In the genomic region with DNA sequence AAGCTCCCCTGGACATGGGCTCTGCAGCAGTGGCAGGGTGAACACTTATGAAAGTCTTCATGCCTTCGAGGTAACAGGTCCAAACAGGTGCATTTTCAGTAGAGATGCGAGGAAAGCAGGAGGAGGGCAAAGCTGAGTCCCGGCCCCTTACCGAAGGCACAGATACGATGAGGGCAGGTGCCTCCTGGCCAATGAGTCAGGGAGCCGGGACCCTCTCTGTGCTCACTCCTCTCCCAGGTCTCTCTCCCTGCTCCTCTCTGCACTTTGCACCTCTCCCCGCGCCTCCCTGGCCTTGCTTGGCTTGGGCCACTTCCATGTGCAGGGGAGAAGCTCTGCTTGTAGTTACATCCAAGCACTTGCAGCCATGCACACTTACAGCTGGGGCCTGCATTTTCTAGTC, we compare ENCODE assay signal across 20 cellular contexts.
DNase-seq lines count a peak whose midpoint lies in the region; ATAC-seq and TF ChIP-seq lines count a peak whose summit lies in the region.
"Had no signal": no experiment of that assay in that cellular context is flagged by ENCODE, and none has a peak within 500 bp of the region (broad histone marks: within the 10 kb centered on the region; RNA-seq: fewer than 3 reads in every experiment).

No MANE protein-coding gene starts in this region.

- peaks cover 3% of the 10 kb centered on the region for H3K4me1 Mint-ChIP-seq in activated naive CD8-positive, alpha-beta T cell treated with anti-CD3 and anti-CD28 coated beads, Interleukin-2, amount 10 ng/mL, durations not matched to agents 7 days and 5 days
- peaks cover 2% of the 10 kb centered on the region for H3K4me1 Mint-ChIP-seq in activated naive CD8-positive, alpha-beta T cell treated with anti-CD3 and anti-CD28 coated beads for 36 hours
- peaks cover 37% of the 10 kb centered on the region for H3K4me1 Mint-ChIP-seq in chondrocyte (ENCODE audit: low read depth)
- H3K4me1 Mint-ChIP-seq: IgD-negative memory B cell had no signal

- POLR2A ChIA-PET in activated naive CD8-positive, alpha-beta T cell treated with anti-CD3 and anti-CD28 coated beads, Interleukin-2, amount 10 ng/mL, durations not matched to agents 7 days and 5 days (lab: Charles Lee) = no interaction called here

- H3K27me3 ChIP-seq in gastroesophageal sphincter = no peaks in the 10 kb centered on the region
- H3K27me3 ChIP-seq in tibial artery = no peaks in the 10 kb centered on the region
- H3K27me3 ChIP-seq: BLaER1 had no signal

- TF ChIP-seq CTCF in chondrocyte (IDR thresholded peaks at IDR 0.05) (no peak), gastroesophageal sphincter (IDR thresholded peaks at IDR 0.05) (no peak), tibial artery (IDR thresholded peaks at IDR 0.05) (no peak)

- peaks cover 0 to 37% of the 10 kb centered on the region in 2 donors for H3K36me3 ChIP-seq in gastroesophageal sphincter
- peaks cover 22 to 38% (median 37%) of the 10 kb centered on the region in 3 donors for H3K36me3 ChIP-seq in tibial artery

- intact Hi-C loops in tibial artery (cut with DNase I; ENCODE audit: low total_unique reads) (loop anchor here (10.0 kb wide), 1 partner anchor 171 kb away; no protein-coding TSS in a partner anchor), posterior cingulate gyrus (cut with DNase I) (no loop called here)

- peaks cover 0 to 53% (median 34%) of the 10 kb centered on the region in 3 donors for H3K4me1 ChIP-seq in gastroesophageal sphincter
- peaks cover 0 to 66% (median 38%) of the 10 kb centered on the region in 4 donors for H3K4me1 ChIP-seq in tibial artery

- no peak for TF ChIP-seq EP300 in gastroesophageal sphincter (IDR thresholded peaks at IDR 0.05)

- H3K27ac ChIP-seq in gastroesophageal sphincter (peak overlapping the region in 3 of 4 donors; percentile 80 to 95 (median 85)), tibial artery (peak overlapping the region; percentile 78 to 81), substantia nigra (ENCODE audit: low read depth, low read length, poor library complexity, severe bottlenecking) (no peak overlapping the region)
- H3K27ac ChIP-seq: BLaER1, HL-60 had no signal

- H3K4me3 Mint-ChIP-seq in activated naive CD8-positive, alpha-beta T cell treated with anti-CD3 and anti-CD28 coated beads, Interleukin-2, amount 10 ng/mL, durations not matched to agents 7 days and 5 days = no peak overlapping the region
- H3K4me3 Mint-ChIP-seq in activated naive CD8-positive, alpha-beta T cell treated with anti-CD3 and anti-CD28 coated beads for 36 hours = no peak overlapping the region
- H3K4me3 Mint-ChIP-seq in chondrocyte (ENCODE audit: unreplicated experiment) = no peak overlapping the region
- H3K4me3 Mint-ChIP-seq: CD14-positive monocyte; CD4-positive, alpha-beta memory T cell; GM23338; HFFc6; IgD-negative memory B cell had no signal

- peak overlapping the region; percentile 38 for H3K27ac Mint-ChIP-seq in activated naive CD8-positive, alpha-beta T cell treated with anti-CD3 and anti-CD28 coated beads, Interleukin-2, amount 10 ng/mL, durations not matched to agents 7 days and 5 days
- no peak overlapping the region for H3K27ac Mint-ChIP-seq in activated naive CD8-positive, alpha-beta T cell treated with anti-CD3 and anti-CD28 coated beads for 36 hours
- H3K27ac Mint-ChIP-seq in chondrocyte (ENCODE audit: unreplicated experiment) = no peak overlapping the region
- H3K27ac Mint-ChIP-seq: CD14-positive monocyte; CD4-positive, alpha-beta memory T cell; GM23338; HFFc6; IgD-negative memory B cell had no signal

- no peak for DNase-seq in activated naive CD8-positive, alpha-beta T cell treated with anti-CD3 and anti-CD28 coated beads, Interleukin-2, amount 10 ng/mL, durations not matched to agents 7 days and 5 days
- DNase-seq in activated naive CD8-positive, alpha-beta T cell treated with anti-CD3 and anti-CD28 coated beads for 36 hours = no peak
- peak; percentile 72 for DNase-seq in chondrocyte (ENCODE audit: low spot score)
- DNase-seq in tibial artery = peak in 1 of 2 donors; percentile 64
- DNase-seq in substantia nigra (lab: John Stamatoyannopoulos, UW) = no peak
- no peak for DNase-seq in posterior cingulate gyrus
- DNase-seq: 8988T; Calu3; CD4-positive, alpha-beta memory T cell; DMS79 treated with DMSO at 0.1 percent for 48 hours; HFFc6 had no signal

- no peaks in the 10 kb centered on the region for H3K9me3 ChIP-seq in gastroesophageal sphincter
- no peaks in the 10 kb centered on the region for H3K9me3 ChIP-seq in tibial artery
- H3K9me3 ChIP-seq: BLaER1 had no signal

- H3K36me3 Mint-ChIP-seq in activated naive CD8-positive, alpha-beta T cell treated with anti-CD3 and anti-CD28 coated beads, Interleukin-2, amount 10 ng/mL, durations not matched to agents 7 days and 5 days = peaks cover 18% of the 10 kb centered on the region
- H3K36me3 Mint-ChIP-seq in activated naive CD8-positive, alpha-beta T cell treated with anti-CD3 and anti-CD28 coated beads for 36 hours = peaks cover 5% of the 10 kb centered on the region
- H3K36me3 Mint-ChIP-seq in chondrocyte (ENCODE audit: low read depth) = peaks cover 52% of the 10 kb centered on the region
- H3K36me3 Mint-ChIP-seq: IgD-negative memory B cell had no signal

- H3K27me3 Mint-ChIP-seq in activated naive CD8-positive, alpha-beta T cell treated with anti-CD3 and anti-CD28 coated beads, Interleukin-2, amount 10 ng/mL, durations not matched to agents 7 days and 5 days = peaks cover 5% of the 10 kb centered on the region
- H3K27me3 Mint-ChIP-seq in activated naive CD8-positive, alpha-beta T cell treated with anti-CD3 and anti-CD28 coated beads for 36 hours = no peaks in the 10 kb centered on the region
- H3K27me3 Mint-ChIP-seq in chondrocyte (ENCODE audit: low read depth) = no peaks in the 10 kb centered on the region

- H3K9me3 Mint-ChIP-seq in activated naive CD8-positive, alpha-beta T cell treated with anti-CD3 and anti-CD28 coated beads, Interleukin-2, amount 10 ng/mL, durations not matched to agents 7 days and 5 days = no peaks in the 10 kb centered on the region
- H3K9me3 Mint-ChIP-seq in activated naive CD8-positive, alpha-beta T cell treated with anti-CD3 and anti-CD28 coated beads for 36 hours = no peaks in the 10 kb centered on the region
- H3K9me3 Mint-ChIP-seq in chondrocyte (ENCODE audit: low read depth) = no peaks in the 10 kb centered on the region
- H3K9me3 Mint-ChIP-seq: GM23338, HFFc6, IgD-negative memory B cell had no signal

- H3K4me3 ChIP-seq in gastroesophageal sphincter (no peak overlapping the region), tibial artery (no peak overlapping the region)
- H3K4me3 ChIP-seq: BLaER1, GM12878, GM23338 had no signal

- TF ChIP-seq POLR2A in gastroesophageal sphincter (IDR thresholded peaks at IDR 0.05) = no peak

- WGBS in gastroesophageal sphincter (ENCODE audit: low coverage in 1 of 2), 2 donors = 90 to 92% methylated on average over 2 to 6 of the region's 8 CpGs

- no peak for ATAC-seq in activated naive CD8-positive, alpha-beta T cell treated with anti-CD3 and anti-CD28 coated beads, Interleukin-2, amount 10 ng/mL, durations not matched to agents 7 days and 5 days (ENCODE audit: low read depth)
- no peak for ATAC-seq in gastroesophageal sphincter
- no peak for ATAC-seq in GM19351 (IDR thresholded peaks at IDR 0.05; ENCODE audit: unreplicated experiment)
- ATAC-seq: GM12878, GM23338, HCT116 had no signal
